In genomic region chr17:75754378-75755204, GRCh38 we compare ENCODE assay signal across 9 cellular contexts. TPM values are rescaled to one million over a fixed set of nuclear protein-coding genes. Genes with fewer than 3 reads are reported as not detected.
DNase-seq lines count a peak whose midpoint lies in the region; ATAC-seq and TF ChIP-seq lines count a peak whose summit lies in the region.
"Had no signal": no experiment of that assay in that cellular context is flagged by ENCODE, and none has a peak within 500 bp of the region (broad histone marks: within the 10 kb centered on the region; RNA-seq: fewer than 3 reads in every experiment).

No MANE protein-coding gene starts in this region.

- H3K27me3 Mint-ChIP-seq in activated T-helper 1 cell treated with anti-CD3 and anti-CD28 coated beads, Interleukin-12 subunit alpha, Interleukin-12 subunit beta, Interleukin-2, Interleukin-4 antibody, amounts not matched to agents 30 ng/mL and 10 ng/mL and 1 ng/mL, durations not matched to agents 14 hours and 24 hours and 36 hours (ENCODE audit: insufficient read depth): peaks cover 9% of the 10 kb centered on the region

- peak overlapping the region; percentile 96 for H4K8ac ChIP-seq in mesenchymal stem cell (ENCODE audit: low read length)

- H3K36me3 Mint-ChIP-seq in activated T-helper 1 cell treated with anti-CD3 and anti-CD28 coated beads, Interleukin-12 subunit alpha, Interleukin-12 subunit beta, Interleukin-2, Interleukin-4 antibody, amounts not matched to agents 30 ng/mL and 10 ng/mL and 1 ng/mL, durations not matched to agents 14 hours and 24 hours and 36 hours (ENCODE audit: low read depth): peaks cover 3% of the 10 kb centered on the region

- H3K9me3 Mint-ChIP-seq in activated T-helper 1 cell treated with anti-CD3 and anti-CD28 coated beads, Interleukin-12 subunit alpha, Interleukin-12 subunit beta, Interleukin-2, Interleukin-4 antibody, amounts not matched to agents 30 ng/mL and 10 ng/mL and 1 ng/mL, durations not matched to agents 14 hours and 24 hours and 36 hours: no peaks in the 10 kb centered on the region

- in situ Hi-C loops in GM13976 (cut with MboI; ENCODE audit: low sequenced_read_pairs, unreplicated experiment): no loop called here

- no peak for ATAC-seq in Right ventricle myocardium superior (ENCODE audit: poor library complexity)

- H2AK5ac ChIP-seq in mesenchymal stem cell (ENCODE audit: low read length, severe bottlenecking): no peak overlapping the region

- peak overlapping the region; percentile 38 for H3K4me3 Mint-ChIP-seq in activated T-helper 1 cell treated with anti-CD3 and anti-CD28 coated beads, Interleukin-12 subunit alpha, Interleukin-12 subunit beta, Interleukin-2, Interleukin-4 antibody, amounts not matched to agents 30 ng/mL and 10 ng/mL and 1 ng/mL, durations not matched to agents 14 hours and 24 hours and 36 hours

- H2BK15ac ChIP-seq in mesenchymal stem cell (ENCODE audit: low read depth, poor library complexity, severe bottlenecking): no peak overlapping the region

- H3K23ac ChIP-seq in mesenchymal stem cell (ENCODE audit: low read length in 2 of 2): no peak overlapping the region

- no peak overlapping the region for H2BK5ac ChIP-seq in mesenchymal stem cell (ENCODE audit: low read depth, low read length, poor library complexity, severe bottlenecking)

- TF ChIP-seq CTCF in left ventricle myocardium inferior (IDR thresholded peaks at IDR 0.05; ENCODE audit: borderline replicate concordance) (no peak), GM13976 (IDR thresholded peaks at IDR 0.05; ENCODE audit: borderline replicate concordance, control extremely low read depth, extremely low read depth, insufficient read depth, missing control alignments) (no peak)

- 90% methylated on average over 27 of the region's 27 CpGs for WGBS in mesenchymal stem cell

- H3K4me1 ChIP-seq in left ventricle myocardium inferior (peaks cover 24% of the 10 kb centered on the region), mesenchymal stem cell (ENCODE audit: control insufficient read depth, insufficient read depth, low read depth, low read length) (peaks cover 33% of the 10 kb centered on the region)

- H4K91ac ChIP-seq in mesenchymal stem cell (ENCODE audit: low read length): peak overlapping the region; percentile 94

- peak overlapping the region; percentile 74 for H3K9ac ChIP-seq in mesenchymal stem cell (ENCODE audit: low read length)

- peak overlapping the region; percentile 70 for H3K27ac Mint-ChIP-seq in activated T-helper 1 cell treated with anti-CD3 and anti-CD28 coated beads, Interleukin-12 subunit alpha, Interleukin-12 subunit beta, Interleukin-2, Interleukin-4 antibody, amounts not matched to agents 30 ng/mL and 10 ng/mL and 1 ng/mL, durations not matched to agents 14 hours and 24 hours and 36 hours

- DNase-seq in left ventricle myocardium inferior (no peak), Right ventricle myocardium superior (no peak), mesenchymal stem cell (no peak), GM13976 (ENCODE audit: low spot score) (no peak), NCI-H446 treated with DMSO at 0.1 percent for 48 hours (lab: John Stamatoyannopoulos, UW) (no peak), NCI-H1930 (lab: John Stamatoyannopoulos, UW) (no peak), cerebellar cortex (ENCODE audit: low spot score) (no peak)
- no peak for DNase-seq in activated T-helper 1 cell treated with anti-CD3 and anti-CD28 coated beads, Interleukin-12 subunit alpha, Interleukin-12 subunit beta, Interleukin-2, Interleukin-4 antibody, amounts not matched to agents 30 ng/mL and 10 ng/mL and 1 ng/mL, durations not matched to agents 14 hours and 24 hours and 36 hours (ENCODE audit: low spot score)
- DNase-seq: cortex of kidney had no signal

- H3K9me3 ChIP-seq in left ventricle myocardium inferior (replicated peaks) (no peaks in the 10 kb centered on the region), mesenchymal stem cell (ENCODE audit: control insufficient read depth, low read length) (no peaks in the 10 kb centered on the region)

- peak overlapping the region in 1 of 2 experiments; percentile 86 for H3K4ac ChIP-seq in mesenchymal stem cell (ENCODE audit: low read depth in 1 of 2, low read length in 2 of 2)

- H2BK120ac ChIP-seq in mesenchymal stem cell (ENCODE audit: low read depth, low read length): no peak overlapping the region

- H2BK12ac ChIP-seq in mesenchymal stem cell (ENCODE audit: low read length in 2 of 2): peak overlapping the region in 1 of 2 experiments; percentile 70

- intact Hi-C loops in left ventricle myocardium inferior (cut with micrococcal nuclease) (loop anchor here (5.0 kb wide), 1 partner anchor 122 kb away; the partner anchor contains the start of gene SMIM5), Right ventricle myocardium superior (cut with DNase I) (loop anchor here (5.0 kb wide), 1 partner anchor 122 kb away; the partner anchor contains the start of gene SMIM5)
- intact Hi-C loops in activated T-helper 1 cell treated with anti-CD3 and anti-CD28 coated beads, Interleukin-12 subunit alpha, Interleukin-12 subunit beta, Interleukin-2, Interleukin-4 antibody, amounts not matched to agents 30 ng/mL and 10 ng/mL and 1 ng/mL, durations not matched to agents 14 hours and 24 hours and 36 hours (cut with micrococcal nuclease): no loop called here

- H3K79me1 ChIP-seq in mesenchymal stem cell (replicated peaks; ENCODE audit: low read length, poor library complexity, severe bottlenecking): peaks cover 7% of the 10 kb centered on the region

- peak overlapping the region; percentile 63 for H3K4me3 ChIP-seq in left ventricle myocardium inferior
- peak overlapping the region in 1 of 2 experiments; percentile 37 for H3K4me3 ChIP-seq in mesenchymal stem cell (ENCODE audit: insufficient read depth in 1 of 2, low read depth in 1 of 2, low read length in 2 of 2)

- H3K36me3 ChIP-seq in left ventricle myocardium inferior: peaks cover 25% of the 10 kb centered on the region
- peaks cover 3 to 97% of the 10 kb centered on the region in 2 experiments for H3K36me3 ChIP-seq in mesenchymal stem cell (ENCODE audit: control insufficient read depth in 1 of 2, insufficient read depth in 2 of 2, low read depth in 1 of 2, low read length in 2 of 2)

- no peaks in the 10 kb centered on the region for H3K27me3 ChIP-seq in left ventricle myocardium inferior (ENCODE audit: low read depth)
- peaks cover 0 to 10% of the 10 kb centered on the region in 2 experiments for H3K27me3 ChIP-seq in mesenchymal stem cell (ENCODE audit: control insufficient read depth in 1 of 2, insufficient read depth in 1 of 2, low read length in 2 of 2)

- no peak overlapping the region for H3K27ac ChIP-seq in left ventricle myocardium inferior (replicated peaks)
- no peak overlapping the region for H3K27ac ChIP-seq in mesenchymal stem cell (ENCODE audit: low read length, poor library complexity, severe bottlenecking)

- H3K14ac ChIP-seq in mesenchymal stem cell (ENCODE audit: low read length in 2 of 2): no peak overlapping the region

- peaks cover 11% of the 10 kb centered on the region for H3K4me1 Mint-ChIP-seq in activated T-helper 1 cell treated with anti-CD3 and anti-CD28 coated beads, Interleukin-12 subunit alpha, Interleukin-12 subunit beta, Interleukin-2, Interleukin-4 antibody, amounts not matched to agents 30 ng/mL and 10 ng/mL and 1 ng/mL, durations not matched to agents 14 hours and 24 hours and 36 hours (ENCODE audit: low read depth)

- H3K4me2 ChIP-seq in mesenchymal stem cell (ENCODE audit: low read length, poor library complexity, severe bottlenecking): no peak overlapping the region

- H3K18ac ChIP-seq in mesenchymal stem cell (ENCODE audit: low read depth in 1 of 2, low read length in 2 of 2): peak overlapping the region; percentile 14 to 86

- no peak overlapping the region for H2AFZ ChIP-seq in mesenchymal stem cell (ENCODE audit: low read depth, low read length)

RNA-seq across cellular contexts. Expression of gene GALK1, which starts 10.4 kb away (rescaled TPM):
- total RNA-seq in left ventricle myocardium inferior (19.1 TPM), Right ventricle myocardium superior (23.3 TPM)
- total RNA-seq in activated T-helper 1 cell treated with anti-CD3 and anti-CD28 coated beads, Interleukin-12 subunit alpha, Interleukin-12 subunit beta, Interleukin-2, Interleukin-4 antibody, amounts not matched to agents 30 ng/mL and 10 ng/mL and 1 ng/mL, durations not matched to agents 14 hours and 24 hours and 36 hours: 48.0 and 49.3 TPM in 2 replicates
- polyA plus RNA-seq in mesenchymal stem cell (2013, experiment 1 of 2): 29.0 TPM
- polyA plus RNA-seq in mesenchymal stem cell (2013, experiment 2 of 2): 27.7 TPM

RNA-seq across cellular contexts. Expression of gene UNK, which starts 30.0 kb away (rescaled TPM):
- total RNA-seq in left ventricle myocardium inferior (14.7 TPM), Right ventricle myocardium superior (14.3 TPM)
- 26.0 and 26.9 TPM in 2 replicates for total RNA-seq in activated T-helper 1 cell treated with anti-CD3 and anti-CD28 coated beads, Interleukin-12 subunit alpha, Interleukin-12 subunit beta, Interleukin-2, Interleukin-4 antibody, amounts not matched to agents 30 ng/mL and 10 ng/mL and 1 ng/mL, durations not matched to agents 14 hours and 24 hours and 36 hours
- 16.2 TPM for polyA plus RNA-seq in mesenchymal stem cell (2013, experiment 1 of 2)
- polyA plus RNA-seq in mesenchymal stem cell (2013, experiment 2 of 2): 14.8 TPM

RNA-seq across cellular contexts. Expression of gene ITGB4, which starts 33.3 kb away (rescaled TPM):
- total RNA-seq in left ventricle myocardium inferior (10.6 TPM), Right ventricle myocardium superior (9.4 TPM)
- 1.4 and 2.7 TPM in 2 replicates for total RNA-seq in activated T-helper 1 cell treated with anti-CD3 and anti-CD28 coated beads, Interleukin-12 subunit alpha, Interleukin-12 subunit beta, Interleukin-2, Interleukin-4 antibody, amounts not matched to agents 30 ng/mL and 10 ng/mL and 1 ng/mL, durations not matched to agents 14 hours and 24 hours and 36 hours
- polyA plus RNA-seq in mesenchymal stem cell (2013, experiment 1 of 2): 1.3 TPM
- polyA plus RNA-seq in mesenchymal stem cell (2013, experiment 2 of 2): 1.0 TPM
